10 cellular contexts compared by ENCODE assay signal in the genomic region with DNA sequence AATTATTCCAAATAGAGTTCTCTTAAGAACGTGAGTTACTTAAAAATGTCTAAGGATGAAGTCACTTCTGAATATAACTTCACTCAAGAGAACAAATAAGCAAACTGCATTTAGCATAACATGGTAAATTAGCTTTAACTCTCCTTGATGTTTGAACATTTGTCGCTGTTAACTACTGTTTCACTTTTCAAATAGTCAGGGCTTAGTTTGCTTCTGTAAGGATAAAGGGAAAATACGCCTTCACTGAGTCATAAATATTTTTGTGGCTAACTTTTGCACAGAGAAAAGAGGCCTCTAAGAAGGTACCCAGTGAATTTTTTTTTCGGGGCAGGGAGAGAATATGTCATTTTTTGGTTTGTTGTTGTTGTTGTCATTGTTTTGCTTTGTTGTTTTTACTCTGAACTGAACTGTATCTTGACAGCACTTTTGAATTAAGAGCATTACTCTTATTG.
DNase-seq lines count a peak whose midpoint lies in the region; ATAC-seq lines count a peak whose summit lies in the region.
"Had no signal": no experiment of that assay in that cellular context is flagged by ENCODE, and none has a peak within 500 bp of the region (broad histone marks: within the 10 kb centered on the region; RNA-seq: fewer than 3 reads in every experiment).

No MANE protein-coding gene starts in this region.

- H3K4me1 Mint-ChIP-seq in T-helper 2 cell treated with Interferon-gamma antibody and Interleukin-4, amounts not matched to agents 5 μg/mL and 100 μg/mL, for 36 hours (ENCODE audit: low read depth) = peaks cover 83% of the 10 kb centered on the region
- peaks cover 90% of the 10 kb centered on the region for H3K4me1 Mint-ChIP-seq in stimulated activated effector memory CD8-positive, alpha-beta T cell treated with anti-CD3 and anti-CD28 coated beads, Interleukin-12 subunit alpha, Interleukin-12 subunit beta, amount 100 ng/mL, for 72 hours

- no peaks in the 10 kb centered on the region for H3K27me3 Mint-ChIP-seq in T-helper 2 cell treated with Interferon-gamma antibody and Interleukin-4, amounts not matched to agents 5 μg/mL and 100 μg/mL, for 36 hours (ENCODE audit: low read depth)

- H3K9me3 Mint-ChIP-seq in T-helper 2 cell treated with Interferon-gamma antibody and Interleukin-4, amounts not matched to agents 5 μg/mL and 100 μg/mL, for 36 hours = no peaks in the 10 kb centered on the region
- no peaks in the 10 kb centered on the region for H3K9me3 Mint-ChIP-seq in stimulated activated effector memory CD8-positive, alpha-beta T cell treated with anti-CD3 and anti-CD28 coated beads, Interleukin-12 subunit alpha, Interleukin-12 subunit beta, amount 100 ng/mL, for 72 hours

- peak overlapping the region; percentile 87 for H3K4me3 Mint-ChIP-seq in T-helper 2 cell treated with Interferon-gamma antibody and Interleukin-4, amounts not matched to agents 5 μg/mL and 100 μg/mL, for 36 hours
- peak overlapping the region; percentile 94 for H3K4me3 Mint-ChIP-seq in stimulated activated effector memory CD8-positive, alpha-beta T cell treated with anti-CD3 and anti-CD28 coated beads, Interleukin-12 subunit alpha, Interleukin-12 subunit beta, amount 100 ng/mL, for 72 hours

- ATAC-seq in stimulated activated effector memory CD8-positive, alpha-beta T cell treated with anti-CD3 and anti-CD28 coated beads, Interleukin-12 subunit alpha, Interleukin-12 subunit beta, amount 100 ng/mL, for 72 hours = peak; percentile 50
- ATAC-seq in HG03025 (IDR thresholded peaks at IDR 0.05; ENCODE audit: low FRiP score, unreplicated experiment) (no peak), HG02759 (IDR thresholded peaks at IDR 0.05; ENCODE audit: unreplicated experiment) (no peak)

- peaks cover 52% of the 10 kb centered on the region for H3K36me3 Mint-ChIP-seq in T-helper 2 cell treated with Interferon-gamma antibody and Interleukin-4, amounts not matched to agents 5 μg/mL and 100 μg/mL, for 36 hours (ENCODE audit: low read depth)
- H3K36me3 Mint-ChIP-seq in stimulated activated effector memory CD8-positive, alpha-beta T cell treated with anti-CD3 and anti-CD28 coated beads, Interleukin-12 subunit alpha, Interleukin-12 subunit beta, amount 100 ng/mL, for 72 hours = peaks cover 83% of the 10 kb centered on the region

- peak overlapping the region; percentile 94 for H3K27ac Mint-ChIP-seq in T-helper 2 cell treated with Interferon-gamma antibody and Interleukin-4, amounts not matched to agents 5 μg/mL and 100 μg/mL, for 36 hours
- H3K27ac Mint-ChIP-seq in stimulated activated effector memory CD8-positive, alpha-beta T cell treated with anti-CD3 and anti-CD28 coated beads, Interleukin-12 subunit alpha, Interleukin-12 subunit beta, amount 100 ng/mL, for 72 hours = peak overlapping the region; percentile 95

- peak; percentile 73 for DNase-seq in HCEC 1CT
- no peak for DNase-seq in T-helper 2 cell treated with Interferon-gamma antibody and Interleukin-4, amounts not matched to agents 5 μg/mL and 100 μg/mL, for 36 hours (ENCODE audit: low spot score)
- DNase-seq in fibroblast of gingiva (ENCODE audit: low read depth) = peak; percentile 35
- no peak for DNase-seq in stimulated activated effector memory CD8-positive, alpha-beta T cell treated with anti-CD3 and anti-CD28 coated beads, Interleukin-12 subunit alpha, Interleukin-12 subunit beta, amount 100 ng/mL, for 72 hours (ENCODE audit: low spot score in 2 of 2)
- DNase-seq in KG1 (lab: John Stamatoyannopoulos, UW) = no peak
- DNase-seq: left colon; NCI-H1417; stimulated activated CD4-positive, alpha-beta T cell treated with anti-CD3 and anti-CD28 coated beads, Interleukin-4, amount 100 ng/mL, for 4 hours had no signal

Comparison
In these comparisons a context has a peak if more than half of its experiments do, and no peak if none do; other contexts are left out.
1. DNase-seq: peak in HCEC 1CT (single experiment) and fibroblast of gingiva (single experiment); none in T-helper 2 cell treated with Interferon-gamma antibody and Interleukin-4, amounts not matched to agents 5 μg/mL and 100 μg/mL, for 36 hours (single experiment), stimulated activated effector memory CD8-positive, alpha-beta T cell treated with anti-CD3 and anti-CD28 coated beads, Interleukin-12 subunit alpha, Interleukin-12 subunit beta, amount 100 ng/mL, for 72 hours (0 of 2) and KG1 (single experiment).